In genomic region chr13:30622551-30622950, GRCh38 we compare ENCODE assay signal across 1 cellular context.
TF ChIP-seq lines count a peak whose summit lies in the region.

No MANE protein-coding gene starts in this region.

TF ChIP-seq in endothelial cell of umbilical vein, 7 proteins besides CTCF, POLR2A, EP300 and RAD21:
- TF ChIP-seq GATA2 (IDR thresholded peaks at IDR 0.05; ENCODE audit: insufficient read depth, insufficient read length, low read depth, low read length) (no peak), POLR2AphosphoS5 (IDR thresholded peaks at IDR 0.05; ENCODE audit: insufficient read depth, low read depth, low read length) (no peak), JUN (IDR thresholded peaks at IDR 0.05; ENCODE audit: borderline replicate concordance, insufficient read depth, insufficient read length, low read depth) (no peak), FOS (IDR thresholded peaks at IDR 0.05; ENCODE audit: borderline replicate concordance, insufficient read depth, low read length) (no peak), MAX (IDR thresholded peaks at IDR 0.05; ENCODE audit: insufficient read depth, insufficient read length) (no peak), EZH2 (IDR thresholded peaks at IDR 0.05; ENCODE audit: borderline replicate concordance, low read depth, low read length, severe bottlenecking) (no peak), MYC (IDR thresholded peaks at IDR 0.05; ENCODE audit: low read depth, low read length) (no peak)
